In the genomic region with DNA sequence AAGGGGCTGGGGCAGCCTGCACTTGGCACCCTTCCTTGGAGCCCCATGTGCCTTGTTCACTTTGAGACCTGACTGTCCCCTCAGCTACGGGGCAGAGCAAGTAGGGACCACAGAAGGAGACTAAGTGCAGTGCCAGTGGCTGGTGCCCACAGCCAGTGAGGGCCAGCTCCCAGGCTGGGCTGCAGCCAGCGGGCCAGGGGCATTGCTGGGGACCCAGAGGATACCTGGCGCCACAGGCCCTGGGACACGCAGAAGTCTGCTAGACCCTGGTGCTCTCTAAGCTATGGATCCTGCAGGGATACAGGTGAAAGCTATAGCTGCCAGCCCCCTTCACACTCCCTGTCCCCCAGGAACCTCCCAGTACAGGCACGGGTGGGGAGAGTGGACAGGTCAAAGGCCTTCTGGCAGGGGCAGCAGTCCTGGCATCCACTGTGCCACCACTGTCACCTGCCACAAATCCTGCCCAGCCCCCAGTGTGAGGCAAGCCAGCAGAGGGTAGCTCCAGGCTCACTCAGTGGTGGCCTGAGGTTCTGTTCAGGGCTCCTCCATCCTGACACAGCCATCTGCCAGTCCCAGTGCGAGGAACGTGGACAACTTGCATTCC, we compare ENCODE assay signal across 28 cellular contexts. TPM values are rescaled to one million over a fixed set of nuclear protein-coding genes. Genes with fewer than 3 reads are reported as not detected.
DNase-seq lines count a peak whose midpoint lies in the region; ATAC-seq, FAIRE-seq and TF ChIP-seq lines count a peak whose summit lies in the region.
"Had no signal": no experiment of that assay in that cellular context is flagged by ENCODE, and none has a peak within 500 bp of the region (broad histone marks: within the 10 kb centered on the region; RNA-seq: fewer than 3 reads in every experiment).

No MANE protein-coding gene starts in this region.

- H2AFZ ChIP-seq in mesenchymal stem cell (ENCODE audit: low read depth, low read length) = no peak overlapping the region
- H2AFZ ChIP-seq: PC-9 had no signal

- H3K4me1 Mint-ChIP-seq in stimulated activated effector memory CD8-positive, alpha-beta T cell treated with anti-CD3 and anti-CD28 coated beads, Interleukin-12 subunit alpha, Interleukin-12 subunit beta, amount 100 ng/mL, for 72 hours = peaks cover 5% of the 10 kb centered on the region

- H3K4me1 ChIP-seq in mesenchymal stem cell (ENCODE audit: control insufficient read depth, insufficient read depth, low read depth, low read length) = peaks cover 24% of the 10 kb centered on the region

- no peak overlapping the region for H2BK15ac ChIP-seq in mesenchymal stem cell (ENCODE audit: low read depth, poor library complexity, severe bottlenecking)

- H3K23ac ChIP-seq in mesenchymal stem cell (ENCODE audit: low read length in 2 of 2) = no peak overlapping the region

- FAIRE-seq in bronchial epithelial cell (lab: Jason Lieb, UNC) = peak; percentile 32
- FAIRE-seq: H1 had no signal

- peak overlapping the region; percentile 28 for H4K91ac ChIP-seq in mesenchymal stem cell (ENCODE audit: low read length)

- no peak overlapping the region for H3K4me3 Mint-ChIP-seq in stimulated activated effector memory CD8-positive, alpha-beta T cell treated with anti-CD3 and anti-CD28 coated beads, Interleukin-12 subunit alpha, Interleukin-12 subunit beta, amount 100 ng/mL, for 72 hours
- H3K4me3 Mint-ChIP-seq: CD4-positive, CD25-positive, alpha-beta regulatory T cell had no signal

- DNase-seq in DMS 273 (lab: John Stamatoyannopoulos, UW; ENCODE audit: unreplicated experiment) (peak; percentile 31), DMS 273 treated with DMSO at 0.1 percent for 48 hours (lab: John Stamatoyannopoulos, UW) (no peak), bronchial epithelial cell (ENCODE audit: low read depth) (no peak), mesenchymal stem cell (no peak), GF-D8 (lab: John Stamatoyannopoulos, UW) (no peak)
- DNase-seq in stimulated activated effector memory CD8-positive, alpha-beta T cell treated with anti-CD3 and anti-CD28 coated beads, Interleukin-12 subunit alpha, Interleukin-12 subunit beta, amount 100 ng/mL, for 72 hours (ENCODE audit: low spot score in 2 of 2) = no peak
- no peak for DNase-seq in stimulated activated CD4-positive, alpha-beta T cell treated with anti-CD3 and anti-CD28 coated beads, Interleukin-4, amount 100 ng/mL, for 1 hour
- DNase-seq: ACHN; BE2C; CD4-positive, CD25-positive, alpha-beta regulatory T cell; DMS53; HCEC 1CT; IMR-90; KG1; MG63; NCI-H1105 treated with DMSO at 0.1 percent for 48 hours; NCI-H146; NCI-H1930; NCI-H446 treated with DMSO at 0.1 percent for 48 hours; NCI-H526; PC-9; SHP77 had no signal

- 81% methylated on average over 6 of the region's 7 CpGs for WGBS in mesenchymal stem cell

- H2BK120ac ChIP-seq in mesenchymal stem cell (ENCODE audit: low read depth, low read length) = no peak overlapping the region

- H3K27ac Mint-ChIP-seq in stimulated activated effector memory CD8-positive, alpha-beta T cell treated with anti-CD3 and anti-CD28 coated beads, Interleukin-12 subunit alpha, Interleukin-12 subunit beta, amount 100 ng/mL, for 72 hours = no peak overlapping the region

- H3K27ac ChIP-seq in mesenchymal stem cell (ENCODE audit: low read length, poor library complexity, severe bottlenecking) = no peak overlapping the region
- H3K27ac ChIP-seq: 22Rv1, PC-9 had no signal

- H3K36me3 ChIP-seq in bronchial epithelial cell (ENCODE audit: control insufficient read depth, insufficient read depth, low read length) (no peaks in the 10 kb centered on the region), mesenchymal stem cell (ENCODE audit: control insufficient read depth in 1 of 2, insufficient read depth in 2 of 2, low read depth in 1 of 2, low read length in 2 of 2) (no peaks in the 10 kb centered on the region)
- H3K36me3 ChIP-seq: BE2C, MG63 had no signal

- no peaks in the 10 kb centered on the region for H3K9me3 Mint-ChIP-seq in stimulated activated effector memory CD8-positive, alpha-beta T cell treated with anti-CD3 and anti-CD28 coated beads, Interleukin-12 subunit alpha, Interleukin-12 subunit beta, amount 100 ng/mL, for 72 hours
- H3K9me3 Mint-ChIP-seq: CD4-positive, CD25-positive, alpha-beta regulatory T cell had no signal

- no peak overlapping the region for H3K4ac ChIP-seq in mesenchymal stem cell (ENCODE audit: low read depth in 1 of 2, low read length in 2 of 2)

- H3K9me3 ChIP-seq in mesenchymal stem cell (ENCODE audit: control insufficient read depth, low read length) = no peaks in the 10 kb centered on the region
- H3K9me3 ChIP-seq: BE2C, MG63 had no signal

- no peaks in the 10 kb centered on the region for H3K79me1 ChIP-seq in mesenchymal stem cell (replicated peaks; ENCODE audit: low read length, poor library complexity, severe bottlenecking)

- no peak overlapping the region for H2AK5ac ChIP-seq in mesenchymal stem cell (ENCODE audit: low read length, severe bottlenecking)

- H3K4me3 ChIP-seq in bronchial epithelial cell (ENCODE audit: low read depth, low read length) = no peak overlapping the region
- no peak overlapping the region for H3K4me3 ChIP-seq in mesenchymal stem cell (ENCODE audit: insufficient read depth in 1 of 2, low read depth in 1 of 2, low read length in 2 of 2)
- H3K4me3 ChIP-seq: MG63, PC-9 had no signal

- H3K36me3 Mint-ChIP-seq in stimulated activated effector memory CD8-positive, alpha-beta T cell treated with anti-CD3 and anti-CD28 coated beads, Interleukin-12 subunit alpha, Interleukin-12 subunit beta, amount 100 ng/mL, for 72 hours = no peaks in the 10 kb centered on the region
- H3K36me3 Mint-ChIP-seq: CD4-positive, CD25-positive, alpha-beta regulatory T cell had no signal

- TF ChIP-seq CTCF in bronchial epithelial cell (IDR thresholded peaks at IDR 0.05; ENCODE audit: insufficient read depth, low read length, severe bottlenecking) = no peak

- no peak overlapping the region for H3K9ac ChIP-seq in mesenchymal stem cell (ENCODE audit: low read length)

- H3K27me3 ChIP-seq in bronchial epithelial cell (ENCODE audit: control insufficient read depth, insufficient read depth, low read length) (peaks cover 3% of the 10 kb centered on the region), mesenchymal stem cell (ENCODE audit: control insufficient read depth in 1 of 2, insufficient read depth in 1 of 2, low read length in 2 of 2) (peaks cover 4 to 8% of the 10 kb centered on the region in 2 experiments)
- H3K27me3 ChIP-seq: BE2C, MG63 had no signal

- H2BK12ac ChIP-seq in mesenchymal stem cell (ENCODE audit: low read length in 2 of 2) = no peak overlapping the region

- H2BK5ac ChIP-seq in mesenchymal stem cell (ENCODE audit: low read depth, low read length, poor library complexity, severe bottlenecking) = no peak overlapping the region

- H3K14ac ChIP-seq in mesenchymal stem cell (ENCODE audit: low read length in 2 of 2) = no peak overlapping the region

- ATAC-seq in stimulated activated effector memory CD8-positive, alpha-beta T cell treated with anti-CD3 and anti-CD28 coated beads, Interleukin-12 subunit alpha, Interleukin-12 subunit beta, amount 100 ng/mL, for 72 hours = peak; percentile 3

- H3K4me2 ChIP-seq in mesenchymal stem cell (ENCODE audit: low read length, poor library complexity, severe bottlenecking) = no peak overlapping the region
- H3K4me2 ChIP-seq: PC-9 had no signal

- no peak overlapping the region for H4K8ac ChIP-seq in mesenchymal stem cell (ENCODE audit: low read length)

- no peak overlapping the region for H3K18ac ChIP-seq in mesenchymal stem cell (ENCODE audit: low read depth in 1 of 2, low read length in 2 of 2)

RNA-seq across cellular contexts. Expression of a gene that starts 1.3 kb away (rescaled TPM):
- not detected in 2 replicates for total RNA-seq in bronchial epithelial cell
- 0.19 TPM for polyA plus RNA-seq in mesenchymal stem cell (2013, experiment 1 of 2)
- 0.16 TPM for polyA plus RNA-seq in mesenchymal stem cell (2013, experiment 2 of 2)
- total RNA-seq: CD4-positive, CD25-positive, alpha-beta regulatory T cell; Daoy; IMR-90; SK-MEL-5 had no signal
- polyA plus RNA-seq: CD4-positive, CD25-positive, alpha-beta regulatory T cell had no signal

RNA-seq across cellular contexts. Expression of a gene that starts 5.3 kb away (rescaled TPM):
- under 0.01 TPM in 1 of 2 replicates, not detected in the other for total RNA-seq in bronchial epithelial cell
- 3.4 TPM for polyA plus RNA-seq in mesenchymal stem cell (2013, experiment 1 of 2)
- 4.0 TPM for polyA plus RNA-seq in mesenchymal stem cell (2013, experiment 2 of 2)
- total RNA-seq: CD4-positive, CD25-positive, alpha-beta regulatory T cell; H1; PC-9 had no signal
- polyA plus RNA-seq: CD4-positive, CD25-positive, alpha-beta regulatory T cell; H1 had no signal

RNA-seq across cellular contexts. Expression of a gene that starts 19.1 kb away (rescaled TPM):
- not detected in 2 replicates for total RNA-seq in bronchial epithelial cell
- polyA plus RNA-seq in mesenchymal stem cell (2013, experiment 1 of 2) = not detected
- polyA plus RNA-seq in mesenchymal stem cell (2013, experiment 2 of 2) = not detected
- total RNA-seq: CD4-positive, CD25-positive, alpha-beta regulatory T cell; Daoy; G401; H1; IMR-90; PC-9; RPMI7951; SK-MEL-5 had no signal
- polyA plus RNA-seq: CD4-positive, CD25-positive, alpha-beta regulatory T cell; H1; IMR-90 had no signal

RNA-seq across cellular contexts. Expression of a gene that starts 20.4 kb away (rescaled TPM):
- under 0.01 and 0.26 TPM in 2 replicates for total RNA-seq in bronchial epithelial cell
- 0.43 TPM for polyA plus RNA-seq in mesenchymal stem cell (2013, experiment 1 of 2)
- 0.32 TPM for polyA plus RNA-seq in mesenchymal stem cell (2013, experiment 2 of 2)
- total RNA-seq: CD4-positive, CD25-positive, alpha-beta regulatory T cell; IMR-90; RPMI7951 had no signal
- polyA plus RNA-seq: CD4-positive, CD25-positive, alpha-beta regulatory T cell had no signal

RNA-seq across cellular contexts. Expression of a gene that starts 47.3 kb away (rescaled TPM):
- 33.7 and 34.3 TPM in 2 replicates for total RNA-seq in bronchial epithelial cell
- polyA plus RNA-seq in mesenchymal stem cell (2013, experiment 1 of 2) = 17.2 TPM
- 16.9 TPM for polyA plus RNA-seq in mesenchymal stem cell (2013, experiment 2 of 2)
